Comparison of ENCODE assay signal across 9 cellular contexts in genomic region chr13:50306096-50306495, GRCh38.
"Had no signal": no experiment of that assay in that cellular context is flagged by ENCODE, and none has a peak within 500 bp of the region (broad histone marks: within the 10 kb centered on the region; RNA-seq: fewer than 3 reads in every experiment).

No MANE protein-coding gene starts in this region.

- H3K27ac ChIP-seq: GM23248 had no signal

- ATAC-seq: HCT116, K562 had no signal

- H3K9ac ChIP-seq: GM23248 had no signal

- H3K4me3 ChIP-seq: GM23248, K562 had no signal

- DNase-seq: GM23248, GOT3, H9, HFFc6, IMR-90, KG1 had no signal

- H2AFZ ChIP-seq: GM23248 had no signal

- FAIRE-seq: HTR-8/SVneo, K562 had no signal
